Comparison of ENCODE assay signal across 18 cellular contexts in the genomic region with DNA sequence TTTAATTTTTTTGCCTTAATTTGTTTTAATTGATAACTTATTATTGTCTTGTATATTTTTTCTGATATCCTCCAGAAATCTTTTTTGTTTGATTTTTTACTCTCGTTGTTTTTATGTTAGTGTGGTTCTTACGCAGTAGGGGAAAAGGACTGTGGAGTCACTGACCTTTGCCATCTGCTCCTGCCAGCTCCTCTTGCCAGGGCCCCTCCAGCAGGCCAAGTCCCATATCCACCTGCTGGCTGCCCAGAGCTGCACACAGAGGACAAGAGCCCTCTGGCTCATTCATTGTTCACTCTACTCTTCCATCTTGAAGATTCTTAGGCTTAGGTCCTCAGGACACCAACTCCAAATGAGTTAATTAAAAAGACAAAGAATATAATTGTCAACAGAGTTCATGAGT.
DNase-seq lines count a peak whose midpoint lies in the region; ATAC-seq and TF ChIP-seq lines count a peak whose summit lies in the region.
"Had no signal": no experiment of that assay in that cellular context is flagged by ENCODE, and none has a peak within 500 bp of the region (broad histone marks: within the 10 kb centered on the region; RNA-seq: fewer than 3 reads in every experiment).

No MANE protein-coding gene starts in this region.

- ATAC-seq in left lobe of liver: peak; percentile 83
- ATAC-seq in GM21381 (IDR thresholded peaks at IDR 0.05; ENCODE audit: unreplicated experiment): no peak
- ATAC-seq: CD8-positive, alpha-beta T cell had no signal

- H3K4me3 ChIP-seq in adrenal gland: no peak overlapping the region
- H3K4me3 ChIP-seq: BLaER1, GM23248 had no signal

- H3K9me3 ChIP-seq in adrenal gland (replicated peaks in 1 of 3): no peaks in the 10 kb centered on the region
- H3K9me3 ChIP-seq: Caco-2 had no signal

- no peaks in the 10 kb centered on the region for H3K27me3 ChIP-seq in adrenal gland
- H3K27me3 ChIP-seq: BLaER1 had no signal

- no peak for TF ChIP-seq POLR2A in adrenal gland (IDR thresholded peaks at IDR 0.05)

- H3K27ac ChIP-seq in adrenal gland: no peak overlapping the region
- H3K27ac ChIP-seq: 22Rv1, BLaER1, C4-2B, GM23248 had no signal

- no peak for TF ChIP-seq CTCF in adrenal gland (IDR thresholded peaks at IDR 0.05)

- H3K4me1 ChIP-seq in adrenal gland (replicated peaks in 1 of 2): no peaks in the 10 kb centered on the region
- H3K4me1 ChIP-seq: BLaER1 had no signal

- no peaks in the 10 kb centered on the region for H3K36me3 ChIP-seq in adrenal gland (replicated peaks in 1 of 2)
- H3K36me3 ChIP-seq: BLaER1 had no signal

- DNase-seq in DMS53 (lab: John Stamatoyannopoulos, UW) (peak; percentile 16), DMS53 treated with DMSO at 0.1 percent for 48 hours (lab: John Stamatoyannopoulos, UW; ENCODE audit: unreplicated experiment) (no peak), cerebellar cortex (ENCODE audit: low spot score) (peak; percentile 12), left lobe of liver (ENCODE audit: low spot score) (peak; percentile 88), adrenal gland (no peak)
- DNase-seq in stimulated activated CD4-positive, alpha-beta T cell treated with anti-CD3 and anti-CD28 coated beads, Interleukin-4, amount 100 ng/mL, for 1 hour: no peak
- DNase-seq: Caco-2; CD4-positive, CD25-positive, alpha-beta regulatory T cell; CD8-positive, alpha-beta T cell; DMS153; DMS79 treated with DMSO at 0.1 percent for 48 hours; GM23248; H7; HCEC 1CT had no signal

- intact Hi-C loops in adrenal gland (cut with DNase I): no loop called here

- WGBS in adrenal gland, 4 donors: 86 to 94% (median 89%) methylated on average over 2 of the region's 2 CpGs

Comparison
In these comparisons a context has a peak if more than half of its experiments do, and no peak if none do; other contexts are left out.
1. DNase-seq: peak in DMS53 (single experiment), cerebellar cortex (single experiment) and left lobe of liver (single experiment); none in DMS53 treated with DMSO at 0.1 percent for 48 hours (single experiment), stimulated activated CD4-positive, alpha-beta T cell treated with anti-CD3 and anti-CD28 coated beads, Interleukin-4, amount 100 ng/mL, for 1 hour (single experiment) and adrenal gland (0 of 7).